26 cellular contexts compared by ENCODE assay signal in the genomic region with DNA sequence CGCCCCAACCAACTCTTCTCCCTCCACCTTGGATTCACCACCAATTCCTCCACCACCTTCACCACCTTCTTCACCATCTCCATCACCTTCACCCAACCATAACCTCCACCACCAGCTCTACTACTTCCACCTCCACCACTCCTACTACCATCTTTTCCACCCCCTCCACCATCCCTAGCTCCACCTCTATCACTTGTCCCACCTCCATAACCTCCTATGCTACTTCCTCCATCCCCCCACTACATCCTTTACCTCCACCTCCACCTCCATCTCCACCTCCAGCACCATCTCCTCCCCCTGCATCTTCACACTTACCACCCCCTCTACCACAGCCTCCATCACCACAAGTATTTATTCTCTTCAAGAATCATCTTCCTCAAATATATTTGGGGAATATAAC.
"Had no signal": no experiment of that assay in that cellular context is flagged by ENCODE, and none has a peak within 500 bp of the region (broad histone marks: within the 10 kb centered on the region; RNA-seq: fewer than 3 reads in every experiment).

No MANE protein-coding gene starts in this region.

- H3K79me2 ChIP-seq: hepatocyte had no signal

- H3K9me3 ChIP-seq: colonic mucosa, esophagus muscularis mucosa, gastroesophageal sphincter, heart left ventricle, left lung, lower lobe of right lung, mucosa of descending colon had no signal

- DNase-seq: colonic mucosa; cortex of kidney; effector CD8-positive, alpha-beta T cell; effector memory CD8-positive, alpha-beta T cell; endodermal cell; erythroblast; foreskin keratinocyte; heart left ventricle; hypothalamus; left cardiac atrium; left lung; left ventricle myocardium superior; lower lobe of right lung; mesenchymal stem cell; mucosa of descending colon; naive B cell had no signal

- H3K27ac Mint-ChIP-seq: dendritic cell treated with granulocyte-macrophage colony-stimulating factor and Interleukin-4, amounts not matched to agents 40 ng/mL and 50 ng/mL, for 4 days; effector memory CD8-positive, alpha-beta T cell; endodermal cell; mesothelial cell of epicardium; naive B cell had no signal

- H3K4me3 ChIP-seq: colonic mucosa, esophagus muscularis mucosa, gastroesophageal sphincter, heart left ventricle, hepatocyte, left lung, lower lobe of right lung, mucosa of descending colon had no signal

- H3K4me3 Mint-ChIP-seq: dendritic cell treated with granulocyte-macrophage colony-stimulating factor and Interleukin-4, amounts not matched to agents 40 ng/mL and 50 ng/mL, for 4 days; effector memory CD8-positive, alpha-beta T cell; endodermal cell; mesothelial cell of epicardium had no signal

- H3K4me1 Mint-ChIP-seq: naive B cell had no signal

- H3K27me3 ChIP-seq: colonic mucosa, esophagus muscularis mucosa, foreskin keratinocyte, gastroesophageal sphincter, heart left ventricle, hepatocyte, left lung had no signal

- ATAC-seq: effector memory CD8-positive, alpha-beta T cell; foreskin keratinocyte; gastroesophageal sphincter; heart left ventricle; left cardiac atrium; left lung; left ventricle myocardium superior; lower lobe of right lung; mucosa of descending colon had no signal

- H3K4me2 ChIP-seq: hepatocyte had no signal

- H3K36me3 Mint-ChIP-seq: mesothelial cell of epicardium had no signal

- FAIRE-seq: endometrium, frontal cortex, islet of Langerhans, keratinocyte had no signal

- H3K4me1 ChIP-seq: colonic mucosa, esophagus muscularis mucosa, foreskin keratinocyte, gastroesophageal sphincter, left lung, lower lobe of right lung had no signal

- H3K36me3 ChIP-seq: colonic mucosa, esophagus muscularis mucosa, gastroesophageal sphincter, heart left ventricle, left lung, lower lobe of right lung had no signal

- H2AFZ ChIP-seq: hepatocyte had no signal

- H3K27ac ChIP-seq: colonic mucosa, epithelial cell of prostate, esophagus muscularis mucosa, foreskin keratinocyte, gastroesophageal sphincter, heart left ventricle, hepatocyte, left lung, lower lobe of right lung had no signal
